ENCODE assay signal across 25 cellular contexts in the genomic region with DNA sequence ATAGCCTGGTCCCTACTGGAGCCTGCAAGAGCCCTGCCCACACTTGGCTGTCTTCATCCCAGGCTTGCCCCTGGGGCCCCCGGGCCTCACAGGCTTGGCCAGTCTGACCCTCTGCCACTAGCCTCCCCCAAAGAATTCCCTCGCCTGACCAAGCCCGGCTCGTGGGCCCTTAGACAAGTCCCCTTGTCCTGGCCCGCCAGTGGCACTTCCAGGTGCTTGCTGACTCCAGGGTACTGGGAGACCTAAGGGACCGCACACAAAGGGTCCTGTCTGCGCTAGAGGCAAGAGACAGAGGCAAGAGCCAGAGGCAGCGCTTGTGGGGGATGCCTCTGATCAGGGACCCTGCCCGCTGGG.
"Had no signal": no experiment of that assay in that cellular context is flagged by ENCODE, and none has a peak within 500 bp of the region (broad histone marks: within the 10 kb centered on the region; RNA-seq: fewer than 3 reads in every experiment).

No MANE protein-coding gene starts in this region.

- H3K9me3 Mint-ChIP-seq: activated B cell treated with CpG ODN at 0.5 μM for 24 hours; activated CD4-positive, alpha-beta memory T cell treated with anti-CD3 and anti-CD28 coated beads, Interleukin-2, amount 10 ng/mL, durations not matched to agents 7 days and 5 days; activated CD4-positive, alpha-beta T cell treated with anti-CD3 and anti-CD28 coated beads, Interleukin-2, amount 10 ng/mL, durations not matched to agents 24 days and 14 days; activated naive CD4-positive, alpha-beta T cell treated with anti-CD3 and anti-CD28 coated beads for 36 hours; activated T-helper 17 cell treated with anti-CD3 and anti-CD28 coated beads, Interleukin-2, amount 50 U/mL, for 72 hours; brain; T-helper 1 cell treated with Interleukin-12 subunit alpha and Interleukin-12 subunit beta and Interleukin-4 antibody, amounts not matched to agents 30 μg/mL and 1 μg/mL, for 36 hours had no signal

- H3K36me3 Mint-ChIP-seq: activated naive CD8-positive, alpha-beta T cell had no signal

- H3K4me3 ChIP-seq: Peyer's patch had no signal

- H3K27ac Mint-ChIP-seq: activated B cell treated with CpG ODN at 0.5 μM for 24 hours; activated CD4-positive, alpha-beta memory T cell treated with anti-CD3 and anti-CD28 coated beads, Interleukin-2, amount 10 ng/mL, durations not matched to agents 7 days and 5 days; activated CD4-positive, alpha-beta T cell treated with anti-CD3 and anti-CD28 coated beads, Interleukin-2, amount 10 ng/mL, durations not matched to agents 24 days and 14 days; activated naive CD4-positive, alpha-beta T cell treated with anti-CD3 and anti-CD28 coated beads for 36 hours; activated naive CD8-positive, alpha-beta T cell; activated T-helper 17 cell treated with anti-CD3 and anti-CD28 coated beads, Interleukin-2, amount 50 U/mL, for 72 hours; T-helper 1 cell treated with Interleukin-12 subunit alpha and Interleukin-12 subunit beta and Interleukin-4 antibody, amounts not matched to agents 30 μg/mL and 1 μg/mL, for 36 hours had no signal

- H3K27me3 ChIP-seq: Peyer's patch had no signal

- H3K27me3 Mint-ChIP-seq: activated B cell treated with CpG ODN at 0.5 μM for 24 hours; activated CD4-positive, alpha-beta memory T cell treated with anti-CD3 and anti-CD28 coated beads, Interleukin-2, amount 10 ng/mL, durations not matched to agents 7 days and 5 days; activated CD4-positive, alpha-beta T cell treated with anti-CD3 and anti-CD28 coated beads, Interleukin-2, amount 10 ng/mL, durations not matched to agents 24 days and 14 days; activated naive CD8-positive, alpha-beta T cell; activated T-helper 17 cell treated with anti-CD3 and anti-CD28 coated beads, Interleukin-2, amount 50 U/mL, for 72 hours; brain had no signal

- H3K9me3 ChIP-seq: Peyer's patch had no signal

- H3K4me3 Mint-ChIP-seq: activated B cell treated with CpG ODN at 0.5 μM for 24 hours; activated CD4-positive, alpha-beta memory T cell treated with anti-CD3 and anti-CD28 coated beads, Interleukin-2, amount 10 ng/mL, durations not matched to agents 7 days and 5 days; activated CD4-positive, alpha-beta T cell treated with anti-CD3 and anti-CD28 coated beads, Interleukin-2, amount 10 ng/mL, durations not matched to agents 24 days and 14 days; activated naive CD4-positive, alpha-beta T cell treated with anti-CD3 and anti-CD28 coated beads for 36 hours; activated naive CD8-positive, alpha-beta T cell; activated T-helper 17 cell treated with anti-CD3 and anti-CD28 coated beads, Interleukin-2, amount 50 U/mL, for 72 hours; brain; T-helper 1 cell treated with Interleukin-12 subunit alpha and Interleukin-12 subunit beta and Interleukin-4 antibody, amounts not matched to agents 30 μg/mL and 1 μg/mL, for 36 hours had no signal

- DNase-seq: activated B cell treated with CpG ODN at 0.5 μM for 24 hours; activated CD4-positive, alpha-beta memory T cell treated with anti-CD3 and anti-CD28 coated beads, Interleukin-2, amount 10 ng/mL, durations not matched to agents 7 days and 5 days; activated CD4-positive, alpha-beta T cell treated with anti-CD3 and anti-CD28 coated beads for 1 hour; activated CD4-positive, alpha-beta T cell treated with anti-CD3 and anti-CD28 coated beads, Interleukin-2, amount 10 ng/mL, durations not matched to agents 24 days and 14 days; activated gamma-delta T cell; activated naive CD4-positive, alpha-beta T cell treated with anti-CD3 and anti-CD28 coated beads for 36 hours; activated T-cell treated with anti-CD3 and anti-CD28 coated beads for 4 hours; activated T-cell treated with anti-CD3 and anti-CD28 coated beads, Interleukin-2, amount 50 U/mL, for 48 hours; amygdala; Karpas-422; MM.1S; NCI-H1105; NCI-H1436; NCI-H1694 treated with DMSO at 0.1 percent for 48 hours; NCI-H2029 treated with DMSO at 0.1 percent for 48 hours; NCI-H510A treated with DMSO at 0.1 percent for 48 hours; NCI-H69; NK-92 treated with Interleukin-12 subunit alpha and Interleukin-12 subunit beta, amount 100 ng/mL, for 24 hours; Peyer's patch; SHP77 treated with DMSO at 0.1 percent for 48 hours had no signal

- H3K27ac ChIP-seq: Peyer's patch had no signal

- FAIRE-seq: astrocyte had no signal
